Comparison of ENCODE assay signal across 18 cellular contexts in the genomic region with DNA sequence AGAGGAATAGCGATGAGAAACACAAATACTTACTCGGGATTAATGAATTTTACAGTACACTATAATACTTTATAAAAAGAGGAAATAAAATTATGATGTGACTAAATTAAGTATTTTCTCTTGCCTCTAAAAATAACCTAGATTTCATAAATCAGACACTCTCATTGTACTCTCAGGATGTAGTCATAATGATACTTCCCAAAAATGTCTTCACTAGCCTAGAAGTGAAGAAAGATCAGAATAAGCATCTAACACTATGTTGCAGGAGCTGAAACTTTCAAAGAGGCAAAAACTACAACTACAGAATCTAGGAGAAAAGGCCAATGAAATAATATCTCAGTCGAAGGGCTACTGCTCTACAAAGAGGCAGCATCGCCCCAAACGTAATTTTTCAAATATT. TPM values are rescaled to one million over a fixed set of nuclear protein-coding genes. Genes with fewer than 3 reads are reported as not detected.
DNase-seq lines count a peak whose midpoint lies in the region; ATAC-seq, FAIRE-seq and TF ChIP-seq lines count a peak whose summit lies in the region.
"Had no signal": no experiment of that assay in that cellular context is flagged by ENCODE, and none has a peak within 500 bp of the region (broad histone marks: within the 10 kb centered on the region; RNA-seq: fewer than 3 reads in every experiment).

No MANE protein-coding gene starts in this region.

- no peak overlapping the region for H2AFZ ChIP-seq in KMS-11 (ENCODE audit: low read depth)

- no peak overlapping the region for H3K4me3 Mint-ChIP-seq in Calu3 (ENCODE audit: low read depth, unreplicated experiment)
- H3K4me3 Mint-ChIP-seq: activated CD4-positive, alpha-beta T cell treated with anti-CD3 and anti-CD28 coated beads for 36 hours; activated naive CD8-positive, alpha-beta T cell treated with anti-CD3 and anti-CD28 coated beads for 36 hours; activated T-cell treated with anti-CD3 and anti-CD28 coated beads, Interleukin-2, amount 50 U/mL, for 24 hours; T-helper 17 cell had no signal

- CTCF ChIA-PET in Calu3 (lab: Charles Lee): interaction anchor here (1.2 to 2.1 kb wide), 2 partner anchors 458 to 661 kb away, joined by 3 to 20 read pairs; no protein-coding TSS in a partner anchor

- H3K4me3 ChIP-seq in GM12865 (ENCODE audit: low read depth, low read length): no peak overlapping the region
- no peak overlapping the region for H3K4me3 ChIP-seq in KMS-11 (IDR thresholded peaks at IDR 0.05; ENCODE audit: insufficient read depth, low read depth, low read length)
- no peak overlapping the region for H3K4me3 ChIP-seq in left lung
- H3K4me3 ChIP-seq: cardiac muscle cell, prostate gland had no signal

- peaks cover 83% of the 10 kb centered on the region for H3K79me2 ChIP-seq in KMS-11 (ENCODE audit: insufficient read depth, low read depth)

- no peak overlapping the region for H3K27ac Mint-ChIP-seq in Calu3 (ENCODE audit: unreplicated experiment)
- H3K27ac Mint-ChIP-seq: activated CD4-positive, alpha-beta T cell treated with anti-CD3 and anti-CD28 coated beads for 36 hours; activated naive CD8-positive, alpha-beta T cell treated with anti-CD3 and anti-CD28 coated beads for 36 hours; activated T-cell treated with anti-CD3 and anti-CD28 coated beads, Interleukin-2, amount 50 U/mL, for 24 hours; T-helper 17 cell had no signal

- ATAC-seq in GM21529 (IDR thresholded peaks at IDR 0.05; ENCODE audit: unreplicated experiment) (peak; percentile 73), left lung (peak; percentile 31), HG02623 (IDR thresholded peaks at IDR 0.05; ENCODE audit: unreplicated experiment) (no peak)

- no peaks in the 10 kb centered on the region for H3K4me1 Mint-ChIP-seq in Calu3 (ENCODE audit: low read depth, unreplicated experiment)

- H3K36me3 ChIP-seq in KMS-11 (ENCODE audit: insufficient read depth): no peaks in the 10 kb centered on the region
- H3K36me3 ChIP-seq in left lung: no peaks in the 10 kb centered on the region
- H3K36me3 ChIP-seq: cardiac muscle cell, prostate gland had no signal

- no TSS peak for BruUV-seq in Calu3 (replicated peaks; lab: Mats Ljungman, UMichigan)

- H3K36me3 Mint-ChIP-seq in Calu3 (ENCODE audit: insufficient read depth, unreplicated experiment): no peaks in the 10 kb centered on the region
- H3K36me3 Mint-ChIP-seq: activated naive CD8-positive, alpha-beta T cell treated with anti-CD3 and anti-CD28 coated beads for 36 hours had no signal

- no peak for TF ChIP-seq CTCF in GM12865 (IDR thresholded peaks at IDR 0.05; ENCODE audit: insufficient read depth, low read depth, low read length, missing control alignments)
- TF ChIP-seq CTCF in KMS-11 (conservative IDR thresholded peaks at IDR 0.05; ENCODE audit: low read depth, low read length): no peak
- no peak for TF ChIP-seq CTCF in left lung (IDR thresholded peaks at IDR 0.05)
- no peak for TF ChIP-seq CTCF in Calu3 (IDR thresholded peaks at IDR 0.05; ENCODE audit: unreplicated experiment)

- peaks cover 9% of the 10 kb centered on the region; the same call in 1 of the 2 replicates for H4K20me1 ChIP-seq in KMS-11 (ENCODE audit: insufficient read depth)

- H3K4me1 ChIP-seq in KMS-11 (ENCODE audit: low read depth, poor library complexity, severe bottlenecking) (peaks cover 49% of the 10 kb centered on the region), left lung (peaks cover 0 to 17% of the 10 kb centered on the region in 2 donors)
- H3K4me1 ChIP-seq: prostate gland had no signal

- H3K4me2 ChIP-seq in KMS-11: peak overlapping the region; percentile 17; the same call in 1 of the 2 replicates

- H3K9ac ChIP-seq in KMS-11: no peak overlapping the region

- H3K27me3 ChIP-seq in KMS-11 (ENCODE audit: insufficient read depth, low read depth) (no peaks in the 10 kb centered on the region), left lung (no peaks in the 10 kb centered on the region)
- H3K27me3 ChIP-seq: cardiac muscle cell had no signal

- no peak for FAIRE-seq in frontal cortex (lab: Jason Lieb, UNC)
- FAIRE-seq: GM12892 had no signal

- H3K9me3 Mint-ChIP-seq in Calu3 (ENCODE audit: low read depth, unreplicated experiment): no peaks in the 10 kb centered on the region
- H3K9me3 Mint-ChIP-seq: activated naive CD8-positive, alpha-beta T cell treated with anti-CD3 and anti-CD28 coated beads for 36 hours; activated T-cell treated with anti-CD3 and anti-CD28 coated beads, Interleukin-2, amount 50 U/mL, for 24 hours had no signal

- intact Hi-C loops in left lung (cut with DNase I) (no loop called here), Calu3 (cut with micrococcal nuclease; ENCODE audit: unreplicated experiment) (loop anchor here (5.0 to 10.0 kb wide), 2 partner anchors 677 to 879 kb away; no protein-coding TSS in a partner anchor)

- no peaks in the 10 kb centered on the region for H3K9me3 ChIP-seq in left lung
- H3K9me3 ChIP-seq: prostate gland had no signal

- H3K27ac ChIP-seq in KMS-11: no peak overlapping the region; the same call in 1 of the 2 replicates
- no peak overlapping the region for H3K27ac ChIP-seq in left lung
- H3K27ac ChIP-seq: cardiac muscle cell, prostate gland, RWPE1 had no signal

- no peaks in the 10 kb centered on the region for H3K27me3 Mint-ChIP-seq in Calu3 (ENCODE audit: unreplicated experiment)
- H3K27me3 Mint-ChIP-seq: activated CD4-positive, alpha-beta T cell treated with anti-CD3 and anti-CD28 coated beads for 36 hours; activated naive CD8-positive, alpha-beta T cell treated with anti-CD3 and anti-CD28 coated beads for 36 hours; activated T-cell treated with anti-CD3 and anti-CD28 coated beads, Interleukin-2, amount 50 U/mL, for 24 hours; T-helper 17 cell had no signal

- DNase-seq in GM12865 (ENCODE audit: low read depth): peak; percentile 32
- no peak for DNase-seq in left lung
- DNase-seq in frontal cortex (ENCODE audit: low spot score in 2 of 2): no peak
- no peak for DNase-seq in Calu3
- DNase-seq in NCI-H446 treated with DMSO at 0.1 percent for 48 hours (lab: John Stamatoyannopoulos, UW): no peak
- DNase-seq: activated CD4-positive, alpha-beta T cell treated with anti-CD3 and anti-CD28 coated beads for 36 hours; activated naive CD8-positive, alpha-beta T cell treated with anti-CD3 and anti-CD28 coated beads for 36 hours; activated T-cell treated with anti-CD3 and anti-CD28 coated beads, Interleukin-2, amount 50 U/mL, for 24 hours; effector CD8-positive, alpha-beta T cell; NCI-H510A; T-helper 17 cell had no signal

RNA-seq across cellular contexts. Expression of gene DNAJC1, which starts 49.4 kb away (rescaled TPM):
- total RNA-seq in left lung (10 to 100 TPM; 36.6 to 40.9 TPM), frontal cortex (20.0 TPM), Calu3 (2022) (15.9 and 17.0 TPM in 2 replicates)
